ENCODE assay signal across 19 cellular contexts in genomic region chr5:14068136-14068535, GRCh38.
DNase-seq lines count a peak whose midpoint lies in the region; ATAC-seq, FAIRE-seq and TF ChIP-seq lines count a peak whose summit lies in the region.
"Had no signal": no experiment of that assay in that cellular context is flagged by ENCODE, and none has a peak within 500 bp of the region (broad histone marks: within the 10 kb centered on the region; RNA-seq: fewer than 3 reads in every experiment).

No MANE protein-coding gene starts in this region.

- FAIRE-seq in H1 (lab: Jason Lieb, UNC): no peak
- FAIRE-seq: A204.1, GM12891, K562 had no signal

- no peak overlapping the region for H2BK20ac ChIP-seq in H1 (ENCODE audit: low read length)

- H3K4me3 ChIP-seq in Panc1 (ENCODE audit: low read depth in 2 of 2, low read length in 2 of 2) (no peak overlapping the region), H1 (ENCODE audit: extremely low read depth in 1 of 4, insufficient read depth in 2 of 4, low read depth in 3 of 4, low read length in 4 of 4) (no peak overlapping the region), ascending aorta (no peak overlapping the region)
- H3K4me3 ChIP-seq: BLaER1, GM23338, K562 had no signal

- no peaks in the 10 kb centered on the region for H3K23me2 ChIP-seq in H1 (ENCODE audit: low read depth, low read length)

- no peak for TF ChIP-seq RAD21 in H1 (IDR thresholded peaks at IDR 0.05 in 1 of 2, conservative IDR thresholded peaks at IDR 0.05 in 1 of 2; ENCODE audit: low read depth in 2 of 2, low read length in 2 of 2)

- no peak for ATAC-seq in Panc1
- ATAC-seq in GM21447 (IDR thresholded peaks at IDR 0.05; ENCODE audit: unreplicated experiment): no peak
- no peak for ATAC-seq in left ventricle myocardium superior
- no peak for ATAC-seq in HG03280 (IDR thresholded peaks at IDR 0.05; ENCODE audit: unreplicated experiment)
- ATAC-seq: GM23338, HCT116, K562 had no signal

- peak overlapping the region; percentile 70; the same call in 1 of the 2 replicates for H2AFZ ChIP-seq in H1 (ENCODE audit: low read length)
- H2AFZ ChIP-seq: GM23338 had no signal

- no peak overlapping the region for H4K91ac ChIP-seq in H1 (replicated peaks; ENCODE audit: insufficient read length, low read length)

- no peak overlapping the region for H3K14ac ChIP-seq in H1 (ENCODE audit: insufficient read length)

- no peaks in the 10 kb centered on the region for H3K79me2 ChIP-seq in H1 (ENCODE audit: control insufficient read depth in 1 of 2, insufficient read depth in 2 of 2, low read length in 2 of 2)

- H2BK120ac ChIP-seq in H1 (replicated peaks; ENCODE audit: low read depth, low read length): no peak overlapping the region

- H3K27ac ChIP-seq in Panc1 (ENCODE audit: low read length) (peak overlapping the region; percentile 34; the same call in 1 of the 2 replicates), H1 (ENCODE audit: low read depth, low read length) (no peak overlapping the region), ascending aorta (no peak overlapping the region)
- H3K27ac ChIP-seq: BLaER1 had no signal

- 97% methylated on average over 4 of the region's 4 CpGs; no CpG with 5 or more reads in 1 of the 2 experiments for WGBS in H1 (ENCODE audit: extremely low coverage in 1 of 2, insufficient coverage in 1 of 2, insufficient read length in 1 of 2, insufficient replicate concordance in 2 of 2, low coverage in 1 of 2, low lambda C conversion rate in 2 of 2, missing lambda C conversion rate in 1 of 2), 2 experiments

- no peak overlapping the region for H3K18ac ChIP-seq in H1 (ENCODE audit: extremely low read depth, low read length)

- intact Hi-C loops in Panc1 (cut with micrococcal nuclease; ENCODE audit: unreplicated experiment): no loop called here
- intact Hi-C loops in ascending aorta (cut with DNase I): no loop called here
- intact Hi-C loops in left ventricle myocardium superior (cut with micrococcal nuclease): no loop called here

- H3K4me1 ChIP-seq in Panc1 (ENCODE audit: control insufficient read depth, insufficient read depth, low read length) (peaks cover 4% of the 10 kb centered on the region), H1 (replicated peaks in 1 of 4; ENCODE audit: control insufficient read depth in 3 of 4, insufficient read depth in 4 of 4, low read length in 3 of 4) (no peaks in the 10 kb centered on the region), ascending aorta (no peaks in the 10 kb centered on the region)
- H3K4me1 ChIP-seq: BLaER1 had no signal

- no peak overlapping the region for H3K4ac ChIP-seq in H1 (replicated peaks; ENCODE audit: insufficient read length, low read depth, low read length)

- no peak overlapping the region for H2BK12ac ChIP-seq in H1 (ENCODE audit: low read depth, low read length)

- POLR2A ChIA-PET in Panc1 (lab: Charles Lee) (no interaction called here), H1 (lab: Charles Lee; ENCODE audit: partially characterized antibody) (no interaction called here)

- DNase-seq in EL: peak; percentile 27
- no peak for DNase-seq in Panc1 (ENCODE audit: low read depth, low spot score)
- DNase-seq in H1 (ENCODE audit: low read depth in 1 of 2, low spot score in 2 of 2): no peak
- no peak for DNase-seq in ascending aorta (ENCODE audit: low spot score in 2 of 2)
- DNase-seq in left ventricle myocardium superior: no peak
- DNase-seq: ACHN; CD4-positive, alpha-beta memory T cell; DMS153; DMS79; H7; HFFc6 had no signal

- no peaks in the 10 kb centered on the region for H3K27me3 ChIP-seq in Panc1 (ENCODE audit: control insufficient read depth, insufficient read depth, low read length)
- no peaks in the 10 kb centered on the region for H3K27me3 ChIP-seq in H1 (replicated peaks in 1 of 4; ENCODE audit: control insufficient read depth in 3 of 4, extremely low read depth in 1 of 4, insufficient read depth in 3 of 4, low read length in 3 of 4)
- no peaks in the 10 kb centered on the region for H3K27me3 ChIP-seq in ascending aorta
- H3K27me3 ChIP-seq: BLaER1 had no signal

- H3K4me2 ChIP-seq in H1 (ENCODE audit: insufficient read depth in 1 of 2, low read depth in 2 of 2, low read length in 2 of 2): no peak overlapping the region
- H3K4me2 ChIP-seq: BLaER1, GM23338 had no signal

- no peak overlapping the region for H4K5ac ChIP-seq in H1 (ENCODE audit: insufficient read length, low read depth, low read length)

- H2BK5ac ChIP-seq in H1 (ENCODE audit: low read depth, low read length): no peak overlapping the region

- no peak overlapping the region for H3K56ac ChIP-seq in H1 (replicated peaks; ENCODE audit: insufficient read length, low read depth, low read length)

- BruUV-seq in Panc1 (replicated peaks; lab: Mats Ljungman, UMichigan): no TSS peak

- H3K79me1 ChIP-seq in H1 (ENCODE audit: low read depth, low read length): no peaks in the 10 kb centered on the region

- no peak overlapping the region for H4K8ac ChIP-seq in H1 (ENCODE audit: extremely low read depth, insufficient read depth, low read length)

- in situ Hi-C loops in Panc1 (cut with HindIII; ENCODE audit: low pct_unique_long_range_greater_than_20kb, low sequenced_read_pairs): no loop called here

- no peaks in the 10 kb centered on the region; the same call in 1 of the 2 replicates for H3K9me3 ChIP-seq in Panc1 (ENCODE audit: control insufficient read depth, insufficient read depth, low read depth, low read length)
- no peaks in the 10 kb centered on the region for H3K9me3 ChIP-seq in H1 (ENCODE audit: insufficient read depth in 2 of 2, low read depth in 1 of 2, low read length in 1 of 2)
- H3K9me3 ChIP-seq in ascending aorta: no peaks in the 10 kb centered on the region
- H3K9me3 ChIP-seq: BLaER1 had no signal

- TF ChIP-seq CTCF in Panc1 (IDR thresholded peaks at IDR 0.05) (no peak), H1 (IDR thresholded peaks at IDR 0.05; ENCODE audit: control extremely low read depth in 1 of 3, insufficient read depth in 1 of 3, low read depth in 1 of 3, low read length in 3 of 3) (no peak), ascending aorta (IDR thresholded peaks at IDR 0.05) (no peak)

- H3K23ac ChIP-seq in H1 (ENCODE audit: insufficient read length): no peak overlapping the region

- H4K20me1 ChIP-seq in H1 (replicated peaks in 1 of 2; ENCODE audit: control insufficient read depth in 1 of 2, insufficient read depth in 2 of 2, low read length in 2 of 2): no peaks in the 10 kb centered on the region
- H4K20me1 ChIP-seq: BLaER1 had no signal

- H3K9ac ChIP-seq in H1 (replicated peaks in 1 of 4; ENCODE audit: extremely low read depth in 1 of 4, low read depth in 3 of 4, low read length in 3 of 4): no peak overlapping the region
- H3K9ac ChIP-seq: BLaER1 had no signal

- TF ChIP-seq EP300 in H1 (IDR thresholded peaks at IDR 0.05; ENCODE audit: borderline replicate concordance in 1 of 2, low read depth in 2 of 2, low read length in 2 of 2): no peak

- CTCF ChIA-PET in Panc1 (lab: Charles Lee) (no interaction called here), H1 (lab: Charles Lee; ENCODE audit: partially characterized antibody) (interaction anchor here (1.1 kb wide), 1 partner anchor 13 kb away, joined by 3 read pairs; no protein-coding TSS in a partner anchor)

- no peak overlapping the region for H2AK5ac ChIP-seq in H1 (ENCODE audit: low read depth, low read length)

- TF ChIP-seq POLR2A in H1 (IDR thresholded peaks at IDR 0.05; ENCODE audit: control extremely low read depth in 1 of 2, low read depth in 2 of 2, low read length in 2 of 2): no peak

- H2BK15ac ChIP-seq in H1 (ENCODE audit: low read length): no peak overlapping the region

- H3K36me3 ChIP-seq in Panc1 (ENCODE audit: control insufficient read depth, insufficient read depth, low read length): no peaks in the 10 kb centered on the region
- H3K36me3 ChIP-seq in H1 (ENCODE audit: control insufficient read depth in 2 of 4, insufficient read depth in 4 of 4, low read length in 3 of 4): no peaks in the 10 kb centered on the region
- H3K36me3 ChIP-seq in ascending aorta: no peaks in the 10 kb centered on the region
- H3K36me3 ChIP-seq: BLaER1 had no signal

TF ChIP-seq in H1, 55 proteins besides CTCF, POLR2A, EP300 and RAD21:
- TF ChIP-seq SUZ12 (IDR thresholded peaks at IDR 0.05; ENCODE audit: low read length) (no peak), SRF (IDR thresholded peaks at IDR 0.05; ENCODE audit: low read depth, low read length) (no peak), EGR1 (IDR thresholded peaks at IDR 0.05; ENCODE audit: borderline replicate concordance, low read depth, low read length) (no peak), CHD2 (IDR thresholded peaks at IDR 0.05; ENCODE audit: low read length) (no peak), SP1 (IDR thresholded peaks at IDR 0.05; ENCODE audit: low read depth, low read length) (no peak), CBX5 (IDR thresholded peaks at IDR 0.05; ENCODE audit: low read depth, low read length) (no peak), JUND (IDR thresholded peaks at IDR 0.05; ENCODE audit: low read length) (no peak)
- TF ChIP-seq, protein P1, sequence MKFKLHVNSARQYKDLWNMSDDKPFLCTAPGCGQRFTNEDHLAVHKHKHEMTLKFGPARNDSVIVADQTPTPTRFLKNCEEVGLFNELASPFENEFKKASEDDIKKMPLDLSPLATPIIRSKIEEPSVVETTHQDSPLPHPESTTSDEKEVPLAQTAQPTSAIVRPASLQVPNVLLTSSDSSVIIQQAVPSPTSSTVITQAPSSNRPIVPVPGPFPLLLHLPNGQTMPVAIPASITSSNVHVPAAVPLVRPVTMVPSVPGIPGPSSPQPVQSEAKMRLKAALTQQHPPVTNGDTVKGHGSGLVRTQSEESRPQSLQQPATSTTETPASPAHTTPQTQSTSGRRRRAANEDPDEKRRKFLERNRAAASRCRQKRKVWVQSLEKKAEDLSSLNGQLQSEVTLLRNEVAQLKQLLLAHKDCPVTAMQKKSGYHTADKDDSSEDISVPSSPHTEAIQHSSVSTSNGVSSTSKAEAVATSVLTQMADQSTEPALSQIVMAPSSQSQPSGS (IDR thresholded peaks at IDR 0.05; ENCODE audit: low read length): no peak
TF ChIP-seq in H1: peak in this region for 0.
